1 cellular context compared by ENCODE assay signal in genomic region chr12:52057614-52057939, GRCh38.
TF ChIP-seq lines count a peak whose summit lies in the region.

No MANE protein-coding gene starts in this region.

TF ChIP-seq in IMR-90, 13 proteins besides CTCF, POLR2A, EP300 and RAD21:
- TF ChIP-seq CHD1 (IDR thresholded peaks at IDR 0.05; ENCODE audit: low read depth, low read length), result no peak
- TF ChIP-seq BHLHE40 (IDR thresholded peaks at IDR 0.05; ENCODE audit: low read depth, low read length), result 0 out of 2 replicates have a peak, but pooled peaks have one; percentile 4
